1 cellular context compared by ENCODE assay signal in the genomic region with DNA sequence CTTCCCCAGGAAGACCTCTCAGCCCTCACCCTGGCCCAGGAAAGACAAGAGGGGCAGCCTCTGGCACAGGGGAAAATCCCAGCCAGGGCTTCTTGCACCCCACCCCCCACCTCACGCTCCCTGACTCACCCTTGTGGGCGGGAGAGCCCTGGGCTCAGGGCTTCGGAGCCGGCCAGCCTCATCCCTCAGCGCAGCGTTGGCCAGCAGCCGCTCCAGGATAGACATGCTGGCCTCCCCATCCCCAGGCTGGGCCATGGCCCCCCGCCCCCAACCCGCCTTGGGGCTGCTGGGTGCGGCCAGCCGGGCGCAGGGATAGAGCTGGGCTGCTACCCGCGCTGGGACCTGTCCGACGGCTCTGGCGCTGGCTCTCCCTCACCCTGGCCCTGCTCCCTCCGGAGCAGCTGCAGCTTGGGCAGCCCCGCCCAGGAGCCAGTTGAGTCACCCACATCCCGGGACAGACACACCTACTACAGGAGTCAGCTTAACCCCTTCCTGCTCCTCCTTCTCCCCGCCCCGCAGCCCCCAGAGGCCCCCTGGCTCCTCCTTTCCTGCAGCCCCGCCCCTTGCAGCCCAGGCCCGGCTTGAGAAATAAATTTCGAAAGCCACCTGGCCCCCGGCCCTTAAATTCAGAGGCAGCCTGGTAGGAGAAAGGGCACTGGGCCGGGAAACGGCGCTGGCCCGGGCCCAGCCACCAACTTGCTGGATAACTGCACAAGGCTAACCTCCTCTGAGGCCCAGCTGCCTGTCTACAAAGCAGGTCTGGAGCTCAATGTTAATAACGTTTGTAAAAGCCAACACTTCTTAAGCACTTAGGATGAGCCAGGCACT.
A peak's percentile ranks its signal among the peaks of the same experiment; 100 is the strongest.
TF ChIP-seq lines count a peak whose summit lies in the region.

No MANE protein-coding gene starts in this region.

TF ChIP-seq in HEK293, 187 proteins besides CTCF, POLR2A, EP300 and RAD21 (continued from another document and continues in another):
- TF ChIP-seq, protein P1, sequence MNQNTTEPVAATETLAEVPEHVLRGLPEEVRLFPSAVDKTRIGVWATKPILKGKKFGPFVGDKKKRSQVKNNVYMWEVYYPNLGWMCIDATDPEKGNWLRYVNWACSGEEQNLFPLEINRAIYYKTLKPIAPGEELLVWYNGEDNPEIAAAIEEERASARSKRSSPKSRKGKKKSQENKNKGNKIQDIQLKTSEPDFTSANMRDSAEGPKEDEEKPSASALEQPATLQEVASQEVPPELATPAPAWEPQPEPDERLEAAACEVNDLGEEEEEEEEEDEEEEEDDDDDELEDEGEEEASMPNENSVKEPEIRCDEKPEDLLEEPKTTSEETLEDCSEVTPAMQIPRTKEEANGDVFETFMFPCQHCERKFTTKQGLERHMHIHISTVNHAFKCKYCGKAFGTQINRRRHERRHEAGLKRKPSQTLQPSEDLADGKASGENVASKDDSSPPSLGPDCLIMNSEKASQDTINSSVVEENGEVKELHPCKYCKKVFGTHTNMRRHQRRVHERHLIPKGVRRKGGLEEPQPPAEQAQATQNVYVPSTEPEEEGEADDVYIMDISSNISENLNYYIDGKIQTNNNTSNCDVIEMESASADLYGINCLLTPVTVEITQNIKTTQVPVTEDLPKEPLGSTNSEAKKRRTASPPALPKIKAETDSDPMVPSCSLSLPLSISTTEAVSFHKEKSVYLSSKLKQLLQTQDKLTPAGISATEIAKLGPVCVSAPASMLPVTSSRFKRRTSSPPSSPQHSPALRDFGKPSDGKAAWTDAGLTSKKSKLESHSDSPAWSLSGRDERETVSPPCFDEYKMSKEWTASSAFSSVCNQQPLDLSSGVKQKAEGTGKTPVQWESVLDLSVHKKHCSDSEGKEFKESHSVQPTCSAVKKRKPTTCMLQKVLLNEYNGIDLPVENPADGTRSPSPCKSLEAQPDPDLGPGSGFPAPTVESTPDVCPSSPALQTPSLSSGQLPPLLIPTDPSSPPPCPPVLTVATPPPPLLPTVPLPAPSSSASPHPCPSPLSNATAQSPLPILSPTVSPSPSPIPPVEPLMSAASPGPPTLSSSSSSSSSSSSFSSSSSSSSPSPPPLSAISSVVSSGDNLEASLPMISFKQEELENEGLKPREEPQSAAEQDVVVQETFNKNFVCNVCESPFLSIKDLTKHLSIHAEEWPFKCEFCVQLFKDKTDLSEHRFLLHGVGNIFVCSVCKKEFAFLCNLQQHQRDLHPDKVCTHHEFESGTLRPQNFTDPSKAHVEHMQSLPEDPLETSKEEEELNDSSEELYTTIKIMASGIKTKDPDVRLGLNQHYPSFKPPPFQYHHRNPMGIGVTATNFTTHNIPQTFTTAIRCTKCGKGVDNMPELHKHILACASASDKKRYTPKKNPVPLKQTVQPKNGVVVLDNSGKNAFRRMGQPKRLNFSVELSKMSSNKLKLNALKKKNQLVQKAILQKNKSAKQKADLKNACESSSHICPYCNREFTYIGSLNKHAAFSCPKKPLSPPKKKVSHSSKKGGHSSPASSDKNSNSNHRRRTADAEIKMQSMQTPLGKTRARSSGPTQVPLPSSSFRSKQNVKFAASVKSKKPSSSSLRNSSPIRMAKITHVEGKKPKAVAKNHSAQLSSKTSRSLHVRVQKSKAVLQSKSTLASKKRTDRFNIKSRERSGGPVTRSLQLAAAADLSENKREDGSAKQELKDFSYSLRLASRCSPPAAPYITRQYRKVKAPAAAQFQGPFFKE (tag by site-specific recombination; IDR thresholded peaks at IDR 0.05; ENCODE audit: borderline replicate concordance) = no peak
- TF ChIP-seq ZNF366 (tag by site-specific recombination; conservative IDR thresholded peaks at IDR 0.05) = no peak
- TF ChIP-seq, protein P2, sequence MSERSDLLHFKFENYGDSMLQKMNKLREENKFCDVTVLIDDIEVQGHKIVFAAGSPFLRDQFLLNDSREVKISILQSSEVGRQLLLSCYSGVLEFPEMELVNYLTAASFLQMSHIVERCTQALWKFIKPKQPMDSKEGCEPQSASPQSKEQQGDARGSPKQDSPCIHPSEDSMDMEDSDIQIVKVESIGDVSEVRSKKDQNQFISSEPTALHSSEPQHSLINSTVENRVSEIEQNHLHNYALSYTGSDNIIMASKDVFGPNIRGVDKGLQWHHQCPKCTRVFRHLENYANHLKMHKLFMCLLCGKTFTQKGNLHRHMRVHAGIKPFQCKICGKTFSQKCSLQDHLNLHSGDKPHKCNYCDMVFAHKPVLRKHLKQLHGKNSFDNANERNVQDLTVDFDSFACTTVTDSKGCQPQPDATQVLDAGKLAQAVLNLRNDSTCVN (tag by site-specific recombination; optimal IDR thresholded peaks at IDR 0.05) = no peak
- TF ChIP-seq ZNF843 (tag by site-specific recombination; IDR thresholded peaks at IDR 0.05) = no peak
- TF ChIP-seq, protein P3, sequence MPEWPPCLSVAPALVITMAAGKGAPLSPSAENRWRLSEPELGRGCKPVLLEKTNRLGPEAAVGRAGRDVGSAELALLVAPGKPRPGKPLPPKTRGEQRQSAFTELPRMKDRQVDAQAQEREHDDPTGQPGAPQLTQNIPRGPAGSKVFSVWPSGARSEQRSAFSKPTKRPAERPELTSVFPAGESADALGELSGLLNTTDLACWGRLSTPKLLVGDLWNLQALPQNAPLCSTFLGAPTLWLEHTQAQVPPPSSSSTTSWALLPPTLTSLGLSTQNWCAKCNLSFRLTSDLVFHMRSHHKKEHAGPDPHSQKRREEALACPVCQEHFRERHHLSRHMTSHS (tag by site-specific recombination; IDR thresholded peaks at IDR 0.05) = no peak
- TF ChIP-seq ZNF785 (tag by site-specific recombination; IDR thresholded peaks at IDR 0.05) = no peak
- TF ChIP-seq ZNF529 (tag by site-specific recombination; IDR thresholded peaks at IDR 0.05; ENCODE audit: insufficient replicate concordance) = no peak
- no peak for TF ChIP-seq ZBTB21 (tag by site-specific recombination; IDR thresholded peaks at IDR 0.05)
- TF ChIP-seq, protein P4, sequence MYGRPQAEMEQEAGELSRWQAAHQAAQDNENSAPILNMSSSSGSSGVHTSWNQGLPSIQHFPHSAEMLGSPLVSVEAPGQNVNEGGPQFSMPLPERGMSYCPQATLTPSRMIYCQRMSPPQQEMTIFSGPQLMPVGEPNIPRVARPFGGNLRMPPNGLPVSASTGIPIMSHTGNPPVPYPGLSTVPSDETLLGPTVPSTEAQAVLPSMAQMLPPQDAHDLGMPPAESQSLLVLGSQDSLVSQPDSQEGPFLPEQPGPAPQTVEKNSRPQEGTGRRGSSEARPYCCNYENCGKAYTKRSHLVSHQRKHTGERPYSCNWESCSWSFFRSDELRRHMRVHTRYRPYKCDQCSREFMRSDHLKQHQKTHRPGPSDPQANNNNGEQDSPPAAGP (tag by site-specific recombination; IDR thresholded peaks at IDR 0.05) = peak; percentile 65; the same call in 1 of the 2 replicates
- no peak for TF ChIP-seq ZNF184 (tag by site-specific recombination; IDR thresholded peaks at IDR 0.05)
- TF ChIP-seq, protein P5, sequence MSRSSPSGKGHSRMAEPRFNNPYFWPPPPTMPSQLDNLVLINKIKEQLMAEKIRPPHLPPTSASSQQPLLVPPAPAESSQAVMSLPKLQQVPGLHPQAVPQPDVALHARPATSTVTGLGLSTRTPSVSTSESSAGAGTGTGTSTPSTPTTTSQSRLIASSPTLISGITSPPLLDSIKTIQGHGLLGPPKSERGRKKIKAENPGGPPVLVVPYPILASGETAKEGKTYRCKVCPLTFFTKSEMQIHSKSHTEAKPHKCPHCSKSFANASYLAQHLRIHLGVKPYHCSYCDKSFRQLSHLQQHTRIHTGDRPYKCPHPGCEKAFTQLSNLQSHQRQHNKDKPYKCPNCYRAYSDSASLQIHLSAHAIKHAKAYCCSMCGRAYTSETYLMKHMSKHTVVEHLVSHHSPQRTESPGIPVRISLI (tag by site-specific recombination; IDR thresholded peaks at IDR 0.05) = no peak
- no peak for TF ChIP-seq GLI2 (tag by site-specific recombination; IDR thresholded peaks at IDR 0.05; ENCODE audit: borderline replicate concordance, low read depth)
- no peak for TF ChIP-seq ZNF560 (tag by site-specific recombination; IDR thresholded peaks at IDR 0.05; ENCODE audit: borderline replicate concordance)
- TF ChIP-seq YY2 (tag by site-specific recombination; IDR thresholded peaks at IDR 0.05) = no peak
- TF ChIP-seq, protein P6, sequence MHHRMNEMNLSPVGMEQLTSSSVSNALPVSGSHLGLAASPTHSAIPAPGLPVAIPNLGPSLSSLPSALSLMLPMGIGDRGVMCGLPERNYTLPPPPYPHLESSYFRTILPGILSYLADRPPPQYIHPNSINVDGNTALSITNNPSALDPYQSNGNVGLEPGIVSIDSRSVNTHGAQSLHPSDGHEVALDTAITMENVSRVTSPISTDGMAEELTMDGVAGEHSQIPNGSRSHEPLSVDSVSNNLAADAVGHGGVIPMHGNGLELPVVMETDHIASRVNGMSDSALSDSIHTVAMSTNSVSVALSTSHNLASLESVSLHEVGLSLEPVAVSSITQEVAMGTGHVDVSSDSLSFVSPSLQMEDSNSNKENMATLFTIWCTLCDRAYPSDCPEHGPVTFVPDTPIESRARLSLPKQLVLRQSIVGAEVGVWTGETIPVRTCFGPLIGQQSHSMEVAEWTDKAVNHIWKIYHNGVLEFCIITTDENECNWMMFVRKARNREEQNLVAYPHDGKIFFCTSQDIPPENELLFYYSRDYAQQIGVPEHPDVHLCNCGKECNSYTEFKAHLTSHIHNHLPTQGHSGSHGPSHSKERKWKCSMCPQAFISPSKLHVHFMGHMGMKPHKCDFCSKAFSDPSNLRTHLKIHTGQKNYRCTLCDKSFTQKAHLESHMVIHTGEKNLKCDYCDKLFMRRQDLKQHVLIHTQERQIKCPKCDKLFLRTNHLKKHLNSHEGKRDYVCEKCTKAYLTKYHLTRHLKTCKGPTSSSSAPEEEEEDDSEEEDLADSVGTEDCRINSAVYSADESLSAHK (tag by site-specific recombination; IDR thresholded peaks at IDR 0.05) = no peak
- no peak for TF ChIP-seq RBAK (tag by site-specific recombination; IDR thresholded peaks at IDR 0.05)
- no peak for TF ChIP-seq ZNF585B (tag by site-specific recombination; IDR thresholded peaks at IDR 0.05)
- peak; percentile 43; the same call in 1 of the 2 replicates for TF ChIP-seq KLF8 (tag by site-specific recombination; IDR thresholded peaks at IDR 0.05)
- TF ChIP-seq ZSCAN23 (tag by site-specific recombination; IDR thresholded peaks at IDR 0.05) = no peak
- TF ChIP-seq ZNF549 (tag by site-specific recombination; IDR thresholded peaks at IDR 0.05) = no peak
- TF ChIP-seq PRDM1 (tag by site-specific recombination; IDR thresholded peaks at IDR 0.05) = no peak
- peak; percentile 83 for TF ChIP-seq OSR2 (tag by site-specific recombination; IDR thresholded peaks at IDR 0.05)
- no peak for TF ChIP-seq SALL2 (tag by site-specific recombination; IDR thresholded peaks at IDR 0.05; ENCODE audit: borderline replicate concordance)
- TF ChIP-seq ZNF211 (tag by site-specific recombination; IDR thresholded peaks at IDR 0.05; ENCODE audit: low read depth) = no peak
- TF ChIP-seq, protein P7, sequence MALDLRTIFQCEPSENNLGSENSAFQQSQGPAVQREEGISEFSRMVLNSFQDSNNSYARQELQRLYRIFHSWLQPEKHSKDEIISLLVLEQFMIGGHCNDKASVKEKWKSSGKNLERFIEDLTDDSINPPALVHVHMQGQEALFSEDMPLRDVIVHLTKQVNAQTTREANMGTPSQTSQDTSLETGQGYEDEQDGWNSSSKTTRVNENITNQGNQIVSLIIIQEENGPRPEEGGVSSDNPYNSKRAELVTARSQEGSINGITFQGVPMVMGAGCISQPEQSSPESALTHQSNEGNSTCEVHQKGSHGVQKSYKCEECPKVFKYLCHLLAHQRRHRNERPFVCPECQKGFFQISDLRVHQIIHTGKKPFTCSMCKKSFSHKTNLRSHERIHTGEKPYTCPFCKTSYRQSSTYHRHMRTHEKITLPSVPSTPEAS (tag by site-specific recombination; IDR thresholded peaks at IDR 0.05) = no peak
- no peak for TF ChIP-seq ZNF133 (tag by site-specific recombination; IDR thresholded peaks at IDR 0.05)
- TF ChIP-seq, protein P8, sequence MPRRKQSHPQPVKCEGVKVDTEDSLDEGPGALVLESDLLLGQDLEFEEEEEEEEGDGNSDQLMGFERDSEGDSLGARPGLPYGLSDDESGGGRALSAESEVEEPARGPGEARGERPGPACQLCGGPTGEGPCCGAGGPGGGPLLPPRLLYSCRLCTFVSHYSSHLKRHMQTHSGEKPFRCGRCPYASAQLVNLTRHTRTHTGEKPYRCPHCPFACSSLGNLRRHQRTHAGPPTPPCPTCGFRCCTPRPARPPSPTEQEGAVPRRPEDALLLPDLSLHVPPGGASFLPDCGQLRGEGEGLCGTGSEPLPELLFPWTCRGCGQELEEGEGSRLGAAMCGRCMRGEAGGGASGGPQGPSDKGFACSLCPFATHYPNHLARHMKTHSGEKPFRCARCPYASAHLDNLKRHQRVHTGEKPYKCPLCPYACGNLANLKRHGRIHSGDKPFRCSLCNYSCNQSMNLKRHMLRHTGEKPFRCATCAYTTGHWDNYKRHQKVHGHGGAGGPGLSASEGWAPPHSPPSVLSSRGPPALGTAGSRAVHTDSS (tag by site-specific recombination; IDR thresholded peaks at IDR 0.05) = no peak
- TF ChIP-seq ZNF157 (tag by site-specific recombination; IDR thresholded peaks at IDR 0.05) = no peak
- no peak for TF ChIP-seq ZNF747 (tag by site-specific recombination; IDR thresholded peaks at IDR 0.05)
- TF ChIP-seq ZNF48 (tag by site-specific recombination; IDR thresholded peaks at IDR 0.05) = no peak
- TF ChIP-seq, protein P9, sequence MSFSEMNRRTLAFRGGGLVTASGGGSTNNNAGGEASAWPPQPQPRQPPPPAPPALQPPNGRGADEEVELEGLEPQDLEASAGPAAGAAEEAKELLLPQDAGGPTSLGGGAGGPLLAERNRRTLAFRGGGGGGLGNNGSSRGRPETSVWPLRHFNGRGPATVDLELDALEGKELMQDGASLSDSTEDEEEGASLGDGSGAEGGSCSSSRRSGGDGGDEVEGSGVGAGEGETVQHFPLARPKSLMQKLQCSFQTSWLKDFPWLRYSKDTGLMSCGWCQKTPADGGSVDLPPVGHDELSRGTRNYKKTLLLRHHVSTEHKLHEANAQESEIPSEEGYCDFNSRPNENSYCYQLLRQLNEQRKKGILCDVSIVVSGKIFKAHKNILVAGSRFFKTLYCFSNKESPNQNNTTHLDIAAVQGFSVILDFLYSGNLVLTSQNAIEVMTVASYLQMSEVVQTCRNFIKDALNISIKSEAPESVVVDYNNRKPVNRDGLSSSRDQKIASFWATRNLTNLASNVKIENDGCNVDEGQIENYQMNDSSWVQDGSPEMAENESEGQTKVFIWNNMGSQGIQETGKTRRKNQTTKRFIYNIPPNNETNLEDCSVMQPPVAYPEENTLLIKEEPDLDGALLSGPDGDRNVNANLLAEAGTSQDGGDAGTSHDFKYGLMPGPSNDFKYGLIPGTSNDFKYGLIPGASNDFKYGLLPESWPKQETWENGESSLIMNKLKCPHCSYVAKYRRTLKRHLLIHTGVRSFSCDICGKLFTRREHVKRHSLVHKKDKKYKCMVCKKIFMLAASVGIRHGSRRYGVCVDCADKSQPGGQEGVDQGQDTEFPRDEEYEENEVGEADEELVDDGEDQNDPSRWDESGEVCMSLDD (tag by site-specific recombination; IDR thresholded peaks at IDR 0.05) = no peak
- TF ChIP-seq SP2 (tag by site-specific recombination; IDR thresholded peaks at IDR 0.05) = peak; percentile 58
- TF ChIP-seq ZNF548 (tag by site-specific recombination; IDR thresholded peaks at IDR 0.05) = no peak
- TF ChIP-seq OVOL3 (tag by site-specific recombination; IDR thresholded peaks at IDR 0.05) = no peak
